Comparison of ENCODE assay signal across 9 cellular contexts in genomic region chr6:81752969-81753708, GRCh38. TPM values are rescaled to one million over a fixed set of nuclear protein-coding genes. Genes with fewer than 3 reads are reported as not detected.
DNase-seq lines count a peak whose midpoint lies in the region; ATAC-seq and TF ChIP-seq lines count a peak whose summit lies in the region.
"Had no signal": no experiment of that assay in that cellular context is flagged by ENCODE, and none has a peak within 500 bp of the region (broad histone marks: within the 10 kb centered on the region; RNA-seq: fewer than 3 reads in every experiment).

No MANE protein-coding gene starts in this region.

- peaks cover 21% of the 10 kb centered on the region for H3K4me1 Mint-ChIP-seq in activated CD4-positive, alpha-beta T cell treated with anti-CD3 and anti-CD28 coated beads, Interleukin-2, amount 10 ng/mL, durations not matched to agents 24 days and 14 days

- peak; percentile 45 for DNase-seq in NCI-H1694 treated with DMSO at 0.1 percent for 48 hours (lab: John Stamatoyannopoulos, UW)
- no peak for DNase-seq in NCI-H1694 (lab: John Stamatoyannopoulos, UW)
- peak; percentile 14 for DNase-seq in NCI-H446 treated with DMSO at 0.1 percent for 48 hours (lab: John Stamatoyannopoulos, UW)
- DNase-seq in activated CD4-positive, alpha-beta T cell treated with anti-CD3 and anti-CD28 coated beads, Interleukin-2, amount 10 ng/mL, durations not matched to agents 24 days and 14 days: peak; percentile 89
- DNase-seq in colonic mucosa: peak; percentile 91
- DNase-seq in stimulated activated CD4-positive, alpha-beta T cell treated with anti-CD3 and anti-CD28 coated beads, Interleukin-15, amount 100 ng/mL, for 48 hours (ENCODE audit: low read depth in 2 of 2): peak; percentile 10 to 19

- peaks cover 4% of the 10 kb centered on the region for H3K4me1 ChIP-seq in colonic mucosa

- intact Hi-C loops in activated CD4-positive, alpha-beta T cell treated with anti-CD3 and anti-CD28 coated beads, Interleukin-2, amount 10 ng/mL, durations not matched to agents 24 days and 14 days (cut with micrococcal nuclease): loop anchor here (1.0 to 10.0 kb wide), 5 partner anchors 494 to 1806 kb away; partner anchors contain the start of genes DOP1A, ELOVL4, IBTK and TTK
- intact Hi-C loops in colonic mucosa (cut with DNase I): loop anchor here (5.0 to 10.0 kb wide), 2 partner anchors 518 to 1146 kb away; no protein-coding TSS in a partner anchor

- H3K36me3 Mint-ChIP-seq in activated CD4-positive, alpha-beta T cell treated with anti-CD3 and anti-CD28 coated beads, Interleukin-2, amount 10 ng/mL, durations not matched to agents 24 days and 14 days (ENCODE audit: low read depth): no peaks in the 10 kb centered on the region

- no peaks in the 10 kb centered on the region for H3K36me3 ChIP-seq in colonic mucosa

- no peaks in the 10 kb centered on the region for H3K9me3 ChIP-seq in colonic mucosa

- H3K4me3 Mint-ChIP-seq in activated CD4-positive, alpha-beta T cell treated with anti-CD3 and anti-CD28 coated beads, Interleukin-2, amount 10 ng/mL, durations not matched to agents 24 days and 14 days: peak overlapping the region; percentile 89

- H3K27ac Mint-ChIP-seq in activated CD4-positive, alpha-beta T cell treated with anti-CD3 and anti-CD28 coated beads, Interleukin-2, amount 10 ng/mL, durations not matched to agents 24 days and 14 days: peak overlapping the region; percentile 74

- peak overlapping the region; percentile 61 for H3K4me3 ChIP-seq in colonic mucosa

- ATAC-seq in HG03025 (IDR thresholded peaks at IDR 0.05; ENCODE audit: low FRiP score, unreplicated experiment): peak; percentile 47

- peak overlapping the region; percentile 97 for H3K27ac ChIP-seq in colonic mucosa
- peak overlapping the region; percentile 97 for H3K27ac ChIP-seq in layer of hippocampus (ENCODE audit: low read depth, low read length)
- H3K27ac ChIP-seq: C4-2B had no signal

- no peak for TF ChIP-seq CTCF in colonic mucosa (IDR thresholded peaks at IDR 0.05)

- H3K27me3 ChIP-seq in colonic mucosa (no peaks in the 10 kb centered on the region), layer of hippocampus (ENCODE audit: control insufficient read depth, insufficient read depth, low read length) (no peaks in the 10 kb centered on the region)

- no peaks in the 10 kb centered on the region for H3K9me3 Mint-ChIP-seq in activated CD4-positive, alpha-beta T cell treated with anti-CD3 and anti-CD28 coated beads, Interleukin-2, amount 10 ng/mL, durations not matched to agents 24 days and 14 days

- peaks cover 66% of the 10 kb centered on the region for H3K27me3 Mint-ChIP-seq in activated CD4-positive, alpha-beta T cell treated with anti-CD3 and anti-CD28 coated beads, Interleukin-2, amount 10 ng/mL, durations not matched to agents 24 days and 14 days

- H3K9ac ChIP-seq in colonic mucosa (ENCODE audit: low read depth in 2 of 2, low read length in 2 of 2): peak overlapping the region; percentile 90 to 91

RNA-seq across cellular contexts. Expression of gene TENT5A, which starts 0.7 kb away (rescaled TPM):
- total RNA-seq in activated CD4-positive, alpha-beta T cell treated with anti-CD3 and anti-CD28 coated beads, Interleukin-2, amount 10 ng/mL, durations not matched to agents 24 days and 14 days: 0.30 and 0.90 TPM in 2 replicates
- 10 to 100 TPM; 20.1 to 32.8 TPM for total RNA-seq in colonic mucosa

Comparison
In these comparisons a context has a peak if more than half of its experiments do, and no peak if none do; other contexts are left out.
1. RNA of gene TENT5A, which starts 0.7 kb away (total RNA-seq): 20.1 to 32.8 TPM in colonic mucosa; 0.30 to 0.90 TPM in activated CD4-positive, alpha-beta T cell treated with anti-CD3 and anti-CD28 coated beads, Interleukin-2, amount 10 ng/mL, durations not matched to agents 24 days and 14 days; every median in the first group is over 10 times any median in the second.